In genomic region chr14:102951799-102952198, GRCh38 we compare ENCODE assay signal across 28 cellular contexts. TPM values are rescaled to one million over a fixed set of nuclear protein-coding genes. Genes with fewer than 3 reads are reported as not detected.
A peak's percentile ranks its signal among the peaks of the same experiment; 100 is the strongest.
DNase-seq lines count a peak whose midpoint lies in the region; ATAC-seq and TF ChIP-seq lines count a peak whose summit lies in the region.
"Had no signal": no experiment of that assay in that cellular context is flagged by ENCODE, and none has a peak within 500 bp of the region (broad histone marks: within the 10 kb centered on the region; RNA-seq: fewer than 3 reads in every experiment).

No MANE protein-coding gene starts in this region.

- peaks cover 30% of the 10 kb centered on the region for H3K4me1 ChIP-seq in SJSA1 (replicated peaks)
- H3K4me1 ChIP-seq: adrenal gland, vagina had no signal

- in situ Hi-C loops in G401 (cut with HindIII; ENCODE audit: low sequenced_read_pairs), result no loop called here

- H3K9me3 ChIP-seq in AG04450 (ENCODE audit: control insufficient read depth, insufficient read depth, low read length) (no peaks in the 10 kb centered on the region; the same call in 1 of the 2 replicates), SJSA1 (replicated peaks) (no peaks in the 10 kb centered on the region)
- H3K9me3 ChIP-seq: adrenal gland; BLaER1 treated with 17β-estradiol and CSF1 and Interleukin-3, amounts not matched to agents 10 nM and 100 nM; right lobe of liver; vagina had no signal

- CTCF ChIA-PET in AG04450 (lab: Charles Lee), result no interaction called here

- no peaks in the 10 kb centered on the region for H3K9me3 Mint-ChIP-seq in chondrocyte (ENCODE audit: low read depth)
- H3K9me3 Mint-ChIP-seq in osteocyte (ENCODE audit: unreplicated experiment), result no peaks in the 10 kb centered on the region
- H3K9me3 Mint-ChIP-seq: activated CD4-positive, alpha-beta memory T cell treated with anti-CD3 and anti-CD28 coated beads for 36 hours; activated naive CD4-positive, alpha-beta T cell treated with anti-CD3 and anti-CD28 coated beads for 36 hours; activated T-helper 1 cell treated with anti-CD3 and anti-CD28 coated beads, Interleukin-12 subunit alpha, Interleukin-12 subunit beta, Interleukin-2, Interleukin-4 antibody, amounts not matched to agents 30 ng/mL and 10 ng/mL and 1 ng/mL, durations not matched to agents 14 hours and 24 hours and 36 hours had no signal

- no peak overlapping the region for H3K4me3 ChIP-seq in AG04450 (ENCODE audit: low read depth, low read length)
- H3K4me3 ChIP-seq in SJSA1, result no peak overlapping the region
- H3K4me3 ChIP-seq: adrenal gland; BLaER1 treated with 17β-estradiol and CSF1 and Interleukin-3, amounts not matched to agents 10 nM and 100 nM; K562; right lobe of liver; vagina had no signal

- H3K27me3 Mint-ChIP-seq in chondrocyte (ENCODE audit: low read depth), result no peaks in the 10 kb centered on the region
- H3K27me3 Mint-ChIP-seq in osteocyte (ENCODE audit: unreplicated experiment), result no peaks in the 10 kb centered on the region
- H3K27me3 Mint-ChIP-seq: activated CD4-positive, alpha-beta memory T cell treated with anti-CD3 and anti-CD28 coated beads for 36 hours had no signal

- no peak for DNase-seq in AG04450 (ENCODE audit: low read depth, low spot score)
- peak; percentile 50 to 66 for DNase-seq in SJSA1 (ENCODE audit: low read depth in 1 of 2, low spot score in 2 of 2)
- DNase-seq in chondrocyte (ENCODE audit: low spot score), result no peak
- no peak for DNase-seq in osteocyte (ENCODE audit: extremely low spot score, unreplicated experiment)
- no peak for DNase-seq in NCI-H2029 treated with DMSO at 0.1 percent for 48 hours (lab: John Stamatoyannopoulos, UW)
- no peak for DNase-seq in G401 (ENCODE audit: low spot score)
- DNase-seq in midbrain (lab: John Stamatoyannopoulos, UW), result no peak
- DNase-seq: activated CD4-positive, alpha-beta memory T cell treated with anti-CD3 and anti-CD28 coated beads for 36 hours; activated CD8-positive, alpha-beta memory T cell treated with anti-CD3 and anti-CD28 coated beads, Interleukin-2, amount 50 U/mL, for 4 hours; activated naive CD4-positive, alpha-beta T cell treated with anti-CD3 and anti-CD28 coated beads for 36 hours; adrenal gland; GDM1; glutamatergic neuron; H7; MM.1S; NCI-H1417; NCI-H2081 treated with DMSO at 0.1 percent for 48 hours; NCI-H345; right lobe of liver; stimulated activated naive CD8-positive, alpha-beta T cell treated with anti-CD3 and anti-CD28 coated beads, Interleukin-15, Interleukin-2, amounts not matched to agents 100 U/mL and 50 U/mL, for 24 hours had no signal

- H3K27me3 ChIP-seq in AG04450 (ENCODE audit: control insufficient read depth, insufficient read depth, low read length), result no peaks in the 10 kb centered on the region
- H3K27me3 ChIP-seq in SJSA1 (replicated peaks), result no peaks in the 10 kb centered on the region
- H3K27me3 ChIP-seq: adrenal gland; BLaER1 treated with 17β-estradiol and CSF1 and Interleukin-3, amounts not matched to agents 10 nM and 100 nM; right lobe of liver; vagina had no signal

- H3K27ac Mint-ChIP-seq in chondrocyte (ENCODE audit: unreplicated experiment) (peak overlapping the region; percentile 81), osteocyte (ENCODE audit: unreplicated experiment) (peak overlapping the region; percentile 79)
- H3K27ac Mint-ChIP-seq: activated CD4-positive, alpha-beta memory T cell treated with anti-CD3 and anti-CD28 coated beads for 36 hours; activated naive CD4-positive, alpha-beta T cell treated with anti-CD3 and anti-CD28 coated beads for 36 hours; activated T-helper 1 cell treated with anti-CD3 and anti-CD28 coated beads, Interleukin-12 subunit alpha, Interleukin-12 subunit beta, Interleukin-2, Interleukin-4 antibody, amounts not matched to agents 30 ng/mL and 10 ng/mL and 1 ng/mL, durations not matched to agents 14 hours and 24 hours and 36 hours had no signal

- no peak for TF ChIP-seq CTCF in AG04450 (IDR thresholded peaks at IDR 0.05; ENCODE audit: low read depth, low read length)
- TF ChIP-seq CTCF in chondrocyte (IDR thresholded peaks at IDR 0.05), result no peak
- TF ChIP-seq CTCF in osteocyte (IDR thresholded peaks at IDR 0.05), result no peak

- H3K27ac ChIP-seq in AG04450 (ENCODE audit: low read depth, low read length) (peak overlapping the region; percentile 21), SJSA1 (no peak overlapping the region)
- H3K27ac ChIP-seq: adrenal gland; BLaER1 treated with 17β-estradiol and CSF1 and Interleukin-3, amounts not matched to agents 10 nM and 100 nM; right lobe of liver; vagina had no signal

- H3K36me3 Mint-ChIP-seq in chondrocyte (ENCODE audit: low read depth) (peaks cover 26% of the 10 kb centered on the region), osteocyte (ENCODE audit: unreplicated experiment) (peaks cover 45% of the 10 kb centered on the region)
- H3K36me3 Mint-ChIP-seq: activated CD4-positive, alpha-beta memory T cell treated with anti-CD3 and anti-CD28 coated beads for 36 hours had no signal

- ATAC-seq in GM21360 (IDR thresholded peaks at IDR 0.05; ENCODE audit: unreplicated experiment), result no peak
- ATAC-seq: activated CD4-positive, CD25-positive, alpha-beta regulatory T cell treated with anti-CD3 and anti-CD28 coated beads, Interleukin-2, amount 50 U/mL, for 24 hours; K562; right lobe of liver; stimulated activated naive CD8-positive, alpha-beta T cell treated with anti-CD3 and anti-CD28 coated beads, Interleukin-15, Interleukin-2, amounts not matched to agents 100 U/mL and 50 U/mL, for 24 hours had no signal

- H3K36me3 ChIP-seq in SJSA1, result peaks cover 83% of the 10 kb centered on the region

- POLR2A ChIA-PET in AG04450 (lab: Yijun Ruan, JAX), result no interaction called here

- H3K4me1 Mint-ChIP-seq in chondrocyte (ENCODE audit: low read depth), result peaks cover 23% of the 10 kb centered on the region
- H3K4me1 Mint-ChIP-seq in osteocyte (ENCODE audit: unreplicated experiment), result peaks cover 17% of the 10 kb centered on the region

- H3K4me3 Mint-ChIP-seq in chondrocyte (ENCODE audit: unreplicated experiment), result no peak overlapping the region
- no peak overlapping the region for H3K4me3 Mint-ChIP-seq in osteocyte (ENCODE audit: unreplicated experiment)
- H3K4me3 Mint-ChIP-seq: activated CD4-positive, alpha-beta memory T cell treated with anti-CD3 and anti-CD28 coated beads for 36 hours; activated naive CD4-positive, alpha-beta T cell treated with anti-CD3 and anti-CD28 coated beads for 36 hours; activated T-helper 1 cell treated with anti-CD3 and anti-CD28 coated beads, Interleukin-12 subunit alpha, Interleukin-12 subunit beta, Interleukin-2, Interleukin-4 antibody, amounts not matched to agents 30 ng/mL and 10 ng/mL and 1 ng/mL, durations not matched to agents 14 hours and 24 hours and 36 hours had no signal

RNA-seq across cellular contexts. Expression of gene AMN, which starts 29.3 kb away (rescaled TPM):
- 0.06 TPM in 2 replicates for polyA plus RNA-seq in AG04450 (2011; rRNA removed)
- not detected in 2 replicates for polyA minus RNA-seq in AG04450 (2011; rRNA and poly(A)+ RNA removed)
- total RNA-seq in SJSA1 (2014; rRNA removed; shearing (Covaris generic)), result not detected in 2 replicates
- total RNA-seq in chondrocyte (0.30 to 0.38 TPM in 2 of 3 replicates, not detected in the other), osteocyte (0.37 and 0.86 TPM in 2 replicates)
- total RNA-seq in G401 (2014; rRNA removed; shearing (Covaris generic)), result not detected in 2 replicates
- total RNA-seq: cardiac septum, endothelial cell of umbilical vein had no signal
- polyA plus RNA-seq: K562 had no signal

Comparison
In these comparisons a context has a peak if more than half of its experiments do, and no peak if none do; other contexts are left out.
1. DNase-seq: peak in SJSA1 (2 of 2); none in AG04450 (single experiment), chondrocyte (single experiment), osteocyte (single experiment), NCI-H2029 treated with DMSO at 0.1 percent for 48 hours (single experiment), G401 (single experiment) and midbrain (single experiment).